14 cellular contexts compared by ENCODE assay signal in genomic region chr6:72811971-72812421, GRCh38.
DNase-seq lines count a peak whose midpoint lies in the region; ATAC-seq, FAIRE-seq and TF ChIP-seq lines count a peak whose summit lies in the region.
"Had no signal": no experiment of that assay in that cellular context is flagged by ENCODE, and none has a peak within 500 bp of the region (broad histone marks: within the 10 kb centered on the region; RNA-seq: fewer than 3 reads in every experiment).

No MANE protein-coding gene starts in this region.

- TF ChIP-seq CTCF in A549 (IDR thresholded peaks at IDR 0.05) (no peak), astrocyte (IDR thresholded peaks at IDR 0.05; ENCODE audit: insufficient read depth, low read depth, low read length) (no peak)

- H3K4me1 Mint-ChIP-seq in astrocyte (ENCODE audit: low read depth, unreplicated experiment), result peaks cover 8% of the 10 kb centered on the region

- no peak for TF ChIP-seq EP300 in A549 (IDR thresholded peaks at IDR 0.05)

- no peaks in the 10 kb centered on the region for H3K36me3 Mint-ChIP-seq in astrocyte (ENCODE audit: low read depth, unreplicated experiment)

- no peaks in the 10 kb centered on the region for H4K20me1 ChIP-seq in astrocyte (ENCODE audit: insufficient read depth, low read length)

- H3K9me3 ChIP-seq in A549 (no peaks in the 10 kb centered on the region), astrocyte (ENCODE audit: insufficient read depth, low read depth, low read length) (no peaks in the 10 kb centered on the region)
- H3K9me3 ChIP-seq: uterus had no signal

- no peak for TF ChIP-seq RAD21 in A549 (conservative IDR thresholded peaks at IDR 0.05 in 1 of 2, IDR thresholded peaks at IDR 0.05 in 1 of 2)

- ATAC-seq in A549, result peak in 1 of 2 experiments; percentile 47; a peak in 2 of 6 replicates
- no peak for ATAC-seq in GM21529 (IDR thresholded peaks at IDR 0.05; ENCODE audit: unreplicated experiment)
- ATAC-seq: activated CD8-positive, alpha-beta T cell treated with anti-CD3 and anti-CD28 coated beads, Interleukin-2, amount 10 ng/mL, durations not matched to agents 7 days and 5 days; GM12878; left cardiac atrium had no signal

- no peaks in the 10 kb centered on the region for H3K79me2 ChIP-seq in astrocyte (ENCODE audit: insufficient read depth, low read length)

- no peak overlapping the region for H3K9ac ChIP-seq in astrocyte (ENCODE audit: low read length)

- WGBS in A549 (ENCODE audit: missing lambda C conversion rate), result 44% methylated on average over 6 of the region's 6 CpGs

- POLR2A ChIA-PET in A549 (lab: Yijun Ruan, JAX), result no interaction called here

- H3K27ac Mint-ChIP-seq in astrocyte (ENCODE audit: unreplicated experiment), result no peak overlapping the region
- H3K27ac Mint-ChIP-seq: activated CD8-positive, alpha-beta T cell treated with anti-CD3 and anti-CD28 coated beads, Interleukin-2, amount 10 ng/mL, durations not matched to agents 7 days and 5 days had no signal

- DNase-seq in A549 (ENCODE audit: low read depth in 1 of 2, low spot score in 1 of 2) (no peak), HS-5 (ENCODE audit: low read depth) (peak; percentile 56), astrocyte (ENCODE audit: low read depth) (peak; percentile 36), iris pigment epithelial cell (ENCODE audit: low read depth) (peak; percentile 40), cerebellar nuclear complex (lab: John Stamatoyannopoulos, UW) (no peak), NCI-H1105 (lab: John Stamatoyannopoulos, UW) (no peak)
- no peak for DNase-seq in stimulated activated CD4-positive, alpha-beta T cell treated with anti-CD3 and anti-CD28 coated beads, Interleukin-4, amount 100 ng/mL, for 24 hours
- DNase-seq: activated CD8-positive, alpha-beta T cell treated with anti-CD3 and anti-CD28 coated beads, Interleukin-2, amount 10 ng/mL, durations not matched to agents 7 days and 5 days; activated gamma-delta T cell; left cardiac atrium; NCI-H510A treated with DMSO at 0.1 percent for 48 hours; uterus had no signal

- H3K4me1 ChIP-seq in A549, result no peaks in the 10 kb centered on the region
- peaks cover 10% of the 10 kb centered on the region for H3K4me1 ChIP-seq in astrocyte (ENCODE audit: insufficient read depth, low read length)
- H3K4me1 ChIP-seq: uterus had no signal

- H2AFZ ChIP-seq in astrocyte (ENCODE audit: low read depth, low read length), result no peak overlapping the region

- H3K9me3 Mint-ChIP-seq in astrocyte (ENCODE audit: unreplicated experiment), result no peaks in the 10 kb centered on the region

- H3K4me2 ChIP-seq in A549, result peak overlapping the region; percentile 23; the same call in 1 of the 3 replicates
- H3K4me2 ChIP-seq in astrocyte (ENCODE audit: low read length), result peak overlapping the region; percentile 37

- no peak for TF ChIP-seq POLR2A in A549 (IDR thresholded peaks at IDR 0.05; ENCODE audit: low read length)

- no peak overlapping the region for H3K4me3 Mint-ChIP-seq in astrocyte (ENCODE audit: unreplicated experiment)
- H3K4me3 Mint-ChIP-seq: activated CD8-positive, alpha-beta T cell treated with anti-CD3 and anti-CD28 coated beads, Interleukin-2, amount 10 ng/mL, durations not matched to agents 7 days and 5 days had no signal

- no peaks in the 10 kb centered on the region for H3K27me3 ChIP-seq in astrocyte (ENCODE audit: insufficient read depth, low read length)
- H3K27me3 ChIP-seq: uterus had no signal

- no peaks in the 10 kb centered on the region for H3K27me3 Mint-ChIP-seq in astrocyte (ENCODE audit: low read depth, unreplicated experiment)

- H3K36me3 ChIP-seq in astrocyte (ENCODE audit: insufficient read depth, low read length), result no peaks in the 10 kb centered on the region
- H3K36me3 ChIP-seq: uterus had no signal

- H3K27ac ChIP-seq in A549 (peak overlapping the region in 1 of 2 experiments; percentile 53; a peak in 1 of 6 replicates), astrocyte (ENCODE audit: low read depth, low read length) (no peak overlapping the region)
- H3K27ac ChIP-seq: uterus had no signal

- CTCF ChIA-PET in A549 (lab: Yijun Ruan, JAX), result no interaction called here

- FAIRE-seq in A549 (lab: Jason Lieb, UNC), result no peak
- FAIRE-seq in astrocyte (lab: Jason Lieb, UNC), result peak; percentile 37
- FAIRE-seq: GM12878 had no signal

- no peak overlapping the region for H3K4me3 ChIP-seq in A549
- no peak overlapping the region for H3K4me3 ChIP-seq in astrocyte (ENCODE audit: insufficient read depth, low read depth, low read length)
- H3K4me3 ChIP-seq: GM12878, uterus had no signal

TF ChIP-seq in A549, 52 proteins besides CTCF, POLR2A, EP300 and RAD21:
- TF ChIP-seq RCOR1 (IDR thresholded peaks at IDR 0.05; ENCODE audit: low read depth, low read length) (no peak), ZC3H11A (IDR thresholded peaks at IDR 0.05) (no peak), FOXS1 (CRISPR knock-in tag; IDR thresholded peaks at IDR 0.05) (no peak), ZFP36 (IDR thresholded peaks at IDR 0.05; ENCODE audit: borderline replicate concordance, partially characterized antibody) (no peak), HOXB5 (CRISPR knock-in tag; IDR thresholded peaks at IDR 0.05) (no peak), MAFK (IDR thresholded peaks at IDR 0.05; ENCODE audit: partially characterized antibody) (no peak), ZNF302 (CRISPR knock-in tag; IDR thresholded peaks at IDR 0.05) (no peak)

Comparison
In these comparisons a context has a peak if more than half of its experiments do, and no peak if none do; other contexts are left out.
1. DNase-seq: peak in HS-5 (single experiment), astrocyte (single experiment) and iris pigment epithelial cell (single experiment); none in A549 (0 of 2), cerebellar nuclear complex (0 of 2), stimulated activated CD4-positive, alpha-beta T cell treated with anti-CD3 and anti-CD28 coated beads, Interleukin-4, amount 100 ng/mL, for 24 hours (single experiment) and NCI-H1105 (single experiment).